8 cellular contexts compared by ENCODE assay signal in the genomic region with DNA sequence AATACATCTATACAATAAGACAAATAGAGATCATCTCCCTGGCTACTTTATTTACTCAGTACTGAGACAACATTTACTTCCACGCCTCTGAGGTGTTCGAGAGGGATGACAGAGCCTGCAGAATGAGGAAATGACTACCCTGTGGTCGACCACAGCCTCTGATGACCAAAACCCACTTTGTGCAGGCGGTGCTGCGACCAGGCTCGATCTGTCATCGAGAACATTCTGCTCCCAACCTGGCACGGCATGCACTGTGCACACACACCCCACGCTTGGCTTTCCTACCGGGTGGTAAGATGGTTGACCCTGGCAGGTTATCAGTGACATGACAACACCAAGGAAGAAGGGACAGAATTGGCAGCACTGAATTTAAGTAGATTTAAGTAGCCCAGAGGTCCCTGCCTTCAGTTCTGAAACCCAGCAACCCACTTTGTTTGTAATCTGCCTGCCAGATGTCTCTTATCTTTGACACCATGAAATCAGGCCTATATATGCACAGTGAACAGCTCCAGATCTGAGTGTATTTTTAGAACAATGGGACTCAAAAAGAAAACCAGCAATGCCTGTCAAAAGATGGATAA. TPM values are rescaled to one million over a fixed set of nuclear protein-coding genes. Genes with fewer than 3 reads are reported as not detected.
DNase-seq lines count a peak whose midpoint lies in the region; ATAC-seq lines count a peak whose summit lies in the region.

No MANE protein-coding gene starts in this region.

- H3K9me3 Mint-ChIP-seq in activated CD4-positive, alpha-beta T cell treated with anti-CD3 and anti-CD28 coated beads for 36 hours (ENCODE audit: low read depth), result no peaks in the 10 kb centered on the region
- no peaks in the 10 kb centered on the region for H3K9me3 Mint-ChIP-seq in effector memory CD8-positive, alpha-beta T cell

- in situ Hi-C loops in KBM-7 (cut with MboI; ENCODE audit: low pct_unique_long_range_greater_than_20kb, low sequenced_read_pairs), result no loop called here

- H3K36me3 Mint-ChIP-seq in activated CD4-positive, alpha-beta T cell treated with anti-CD3 and anti-CD28 coated beads for 36 hours (ENCODE audit: low read depth), result peaks cover 58% of the 10 kb centered on the region
- H3K36me3 Mint-ChIP-seq in effector memory CD8-positive, alpha-beta T cell (ENCODE audit: insufficient read depth), result peaks cover 15% of the 10 kb centered on the region

- peak; percentile 90 for ATAC-seq in GM21576 (IDR thresholded peaks at IDR 0.05; ENCODE audit: unreplicated experiment)
- ATAC-seq in activated CD4-positive, alpha-beta T cell treated with anti-CD3 and anti-CD28 coated beads for 36 hours, result peak; percentile 92
- peak; percentile 94 for ATAC-seq in effector memory CD8-positive, alpha-beta T cell (replicated peaks)

- H3K27me3 Mint-ChIP-seq in activated CD4-positive, alpha-beta T cell treated with anti-CD3 and anti-CD28 coated beads for 36 hours, result no peaks in the 10 kb centered on the region
- no peaks in the 10 kb centered on the region for H3K27me3 Mint-ChIP-seq in effector memory CD8-positive, alpha-beta T cell

- POLR2A ChIA-PET in activated CD4-positive, alpha-beta T cell treated with anti-CD3 and anti-CD28 coated beads for 36 hours (lab: Charles Lee), result no interaction called here

- DNase-seq in GM04504 (ENCODE audit: low read depth), result peak; percentile 38
- DNase-seq in KBM-7, result peak; percentile 93
- DNase-seq in activated CD4-positive, alpha-beta T cell treated with anti-CD3 and anti-CD28 coated beads for 36 hours, result peak; percentile 84
- DNase-seq in effector memory CD8-positive, alpha-beta T cell, result peak; percentile 38 to 53 (median 46)
- DNase-seq in non-pigmented ciliary epithelial cell (ENCODE audit: low read depth), result peak; percentile 50
- DNase-seq in midbrain (lab: John Stamatoyannopoulos, UW), result no peak
- DNase-seq in NCI-H345 treated with DMSO at 0.1 percent for 48 hours (lab: John Stamatoyannopoulos, UW; ENCODE audit: unreplicated experiment), result no peak

- peaks cover 21% of the 10 kb centered on the region for H3K4me1 Mint-ChIP-seq in activated CD4-positive, alpha-beta T cell treated with anti-CD3 and anti-CD28 coated beads for 36 hours
- H3K4me1 Mint-ChIP-seq in effector memory CD8-positive, alpha-beta T cell (ENCODE audit: low read depth in 2 of 2), result peaks cover 19 to 24% of the 10 kb centered on the region in 2 donors

- peak overlapping the region; percentile 23 for H3K4me3 Mint-ChIP-seq in activated CD4-positive, alpha-beta T cell treated with anti-CD3 and anti-CD28 coated beads for 36 hours
- peak overlapping the region; percentile 33 to 66 for H3K4me3 Mint-ChIP-seq in effector memory CD8-positive, alpha-beta T cell

- H3K27ac Mint-ChIP-seq in activated CD4-positive, alpha-beta T cell treated with anti-CD3 and anti-CD28 coated beads for 36 hours, result peak overlapping the region; percentile 58
- H3K27ac Mint-ChIP-seq in effector memory CD8-positive, alpha-beta T cell, result peak overlapping the region; percentile 94 to 96

- CTCF ChIA-PET in activated CD4-positive, alpha-beta T cell treated with anti-CD3 and anti-CD28 coated beads for 36 hours (lab: Charles Lee), result interaction anchor here (0.6 to 1.0 kb wide), 3 partner anchors 12 to 230 kb away, joined by 3 read pairs; no protein-coding TSS in a partner anchor

- intact Hi-C loops in activated CD4-positive, alpha-beta T cell treated with anti-CD3 and anti-CD28 coated beads for 36 hours (cut with DNase I, micrococcal nuclease), result loop anchor here (1.0 to 5.0 kb wide), 4 partner anchors 11 to 298 kb away; a partner anchor contains a TSS

RNA-seq across cellular contexts. Expression of a gene that starts 42.6 kb away (rescaled TPM):
- 10 to 100 TPM; 35.6 to 36.7 TPM for total RNA-seq in activated CD4-positive, alpha-beta T cell treated with anti-CD3 and anti-CD28 coated beads for 36 hours

RNA-seq across cellular contexts. Expression of a gene that starts 42.9 kb away (rescaled TPM):
- total RNA-seq in activated CD4-positive, alpha-beta T cell treated with anti-CD3 and anti-CD28 coated beads for 36 hours, result 10 to 100 TPM; 29.9 to 36.4 TPM

Comparison
In these comparisons a context has a peak if more than half of its experiments do, and no peak if none do; other contexts are left out.
1. DNase-seq: peak in GM04504 (single experiment), KBM-7 (single experiment), activated CD4-positive, alpha-beta T cell treated with anti-CD3 and anti-CD28 coated beads for 36 hours (single experiment), effector memory CD8-positive, alpha-beta T cell (3 of 3) and non-pigmented ciliary epithelial cell (single experiment); none in midbrain (single experiment) and NCI-H345 treated with DMSO at 0.1 percent for 48 hours (single experiment).
2. Peak in every context shown above with its lines, with median percentiles within 50 percentile points of each other: ATAC-seq.